In the genomic region with DNA sequence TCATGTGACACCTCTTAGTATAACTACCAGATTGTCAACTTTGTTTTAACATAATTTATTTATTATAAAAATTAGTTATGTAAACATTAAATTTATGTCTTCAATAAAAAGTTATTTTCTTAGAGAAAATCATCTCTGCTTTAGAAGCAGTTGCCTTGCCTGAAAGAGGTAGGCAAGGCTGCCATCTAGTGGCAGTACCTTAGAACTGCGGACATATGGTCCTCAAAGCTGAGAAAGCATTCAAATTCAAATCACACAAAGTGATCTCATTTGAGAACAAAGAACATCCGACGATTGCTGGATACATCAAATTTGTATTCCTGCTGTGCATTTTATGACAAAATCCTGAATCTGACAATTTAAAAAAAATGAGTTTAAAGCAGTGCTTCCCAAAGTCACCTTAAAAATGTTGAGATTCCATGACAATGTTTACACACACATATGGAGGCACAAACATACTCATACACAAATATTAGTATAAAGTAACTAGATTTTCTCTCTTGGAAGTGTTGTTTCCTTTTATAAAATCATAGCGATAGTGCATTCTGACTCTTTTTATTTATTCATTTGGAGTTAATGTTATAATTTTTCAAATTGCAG, we compare ENCODE assay signal across 8 cellular contexts.
A peak's percentile ranks its signal among the peaks of the same experiment; 100 is the strongest.
DNase-seq lines count a peak whose midpoint lies in the region; ATAC-seq, FAIRE-seq and TF ChIP-seq lines count a peak whose summit lies in the region.

No MANE protein-coding gene starts in this region.

- FAIRE-seq in islet of Langerhans (lab: Jason Lieb, UNC): peak; percentile 91

- peak; percentile 87 for TF ChIP-seq CTCF in brain microvascular endothelial cell (IDR thresholded peaks at IDR 0.05; ENCODE audit: low read depth, low read length, missing control alignments)

- no peak overlapping the region for H3K9ac ChIP-seq in SK-N-MC (ENCODE audit: insufficient read length)

- in situ Hi-C loops in brain microvascular endothelial cell (cut with HindIII; ENCODE audit: low pct_ligation_motif_present, low sequenced_read_pairs): no loop called here

- H3K4me3 ChIP-seq in Jurkat, Clone E6-1 (ENCODE audit: low read length): no peak overlapping the region
- H3K4me3 ChIP-seq in SK-N-MC: no peak overlapping the region
- no peak overlapping the region for H3K4me3 ChIP-seq in brain microvascular endothelial cell (ENCODE audit: low read depth, low read length)

- DNase-seq in DMS 273 (lab: John Stamatoyannopoulos, UW; ENCODE audit: unreplicated experiment) (peak; percentile 75), DMS 273 treated with DMSO at 0.1 percent for 48 hours (lab: John Stamatoyannopoulos, UW) (no peak), SK-N-MC (ENCODE audit: low read depth, low spot score) (peak; percentile 70), brain microvascular endothelial cell (peak; percentile 73)
- peak; percentile 62 for DNase-seq in Jurkat, Clone E6-1 (ENCODE audit: low read depth, low spot score)
- peak; percentile 9 to 33 for DNase-seq in stimulated activated CD4-positive, alpha-beta T cell treated with anti-CD3 and anti-CD28 coated beads, Interleukin-15, amount 100 ng/mL, for 48 hours (ENCODE audit: low read depth in 2 of 2)

- ATAC-seq in GM21619 (IDR thresholded peaks at IDR 0.05; ENCODE audit: unreplicated experiment): peak; percentile 89

- H3K27ac ChIP-seq in SK-N-MC (no peak overlapping the region), brain microvascular endothelial cell (no peak overlapping the region)

- H3K36me3 ChIP-seq in SK-N-MC (ENCODE audit: insufficient read depth, low read length) (no peaks in the 10 kb centered on the region), brain microvascular endothelial cell (replicated peaks) (no peaks in the 10 kb centered on the region)

- H3K9me3 ChIP-seq in SK-N-MC (ENCODE audit: low read depth, low read length): no peaks in the 10 kb centered on the region

- H3K27me3 ChIP-seq in brain microvascular endothelial cell (replicated peaks): no peaks in the 10 kb centered on the region
